Comparison of ENCODE assay signal across 8 cellular contexts in the genomic region with DNA sequence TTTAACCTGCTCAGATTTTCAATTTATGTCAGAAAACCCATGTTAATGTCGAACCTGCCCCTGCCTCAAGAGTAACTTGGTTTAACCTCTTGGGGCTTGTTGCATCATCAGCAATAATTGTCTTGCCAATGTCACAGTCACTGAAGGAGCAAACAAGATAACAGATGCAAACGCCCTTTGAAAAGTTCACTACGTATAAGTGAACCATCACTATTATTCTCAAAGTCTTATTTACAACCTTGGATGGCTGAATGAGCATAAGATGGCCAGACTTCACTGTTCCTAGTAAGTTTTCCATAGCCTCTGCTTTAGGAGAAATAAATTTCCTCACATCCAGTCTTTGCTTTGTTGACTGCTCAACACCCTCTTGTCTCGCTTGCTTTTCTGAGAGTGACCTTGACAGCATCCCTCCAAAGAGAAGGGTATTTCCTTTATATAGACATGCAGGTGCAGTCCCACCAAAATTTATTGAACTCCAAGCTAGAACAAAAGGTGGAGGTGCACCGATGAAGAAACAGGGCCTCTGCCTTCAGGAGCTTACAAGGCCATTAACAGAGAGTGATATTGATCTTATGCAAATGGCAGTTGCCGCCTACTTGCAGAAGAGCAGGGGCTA. TPM values are rescaled to one million over a fixed set of nuclear protein-coding genes. Genes with fewer than 3 reads are reported as not detected.
A peak's percentile ranks its signal among the peaks of the same experiment; 100 is the strongest.
DNase-seq lines count a peak whose midpoint lies in the region; ATAC-seq and TF ChIP-seq lines count a peak whose summit lies in the region.

No MANE protein-coding gene starts in this region.

- TF ChIP-seq CTCF in AG04449 (IDR thresholded peaks at IDR 0.05; ENCODE audit: insufficient read depth, low read length, missing control alignments) = no peak
- no peak for TF ChIP-seq CTCF in HFFc6 (IDR thresholded peaks at IDR 0.05)
- TF ChIP-seq CTCF in mammary epithelial cell (conservative IDR thresholded peaks at IDR 0.05 in 1 of 2, IDR thresholded peaks at IDR 0.05 in 1 of 2; ENCODE audit: extremely low read depth in 1 of 2, insufficient read depth in 1 of 2, low read depth in 1 of 2, low read length in 2 of 2) = no peak
- TF ChIP-seq CTCF in omental fat pad (IDR thresholded peaks at IDR 0.05) = no peak

- BruUV-seq in mammary epithelial cell (replicated peaks; lab: Mats Ljungman, UMichigan) = no TSS peak

- POLR2A ChIA-PET in AG04449 (lab: Yijun Ruan, JAX) = interaction anchor here (0.5 to 1.7 kb wide), 6 partner anchors 14 to 683 kb away, joined by 3 to 9 read pairs (median 3); partner anchors contain the start of genes PPM1J and SLC16A1

- H3K4me1 Mint-ChIP-seq in HFFc6 (ENCODE audit: low read depth) = peaks cover 22% of the 10 kb centered on the region

- H2AFZ ChIP-seq in mammary epithelial cell (ENCODE audit: low read depth, low read length) = peak overlapping the region; percentile 95

- H3K27me3 ChIP-seq in mammary epithelial cell (ENCODE audit: insufficient read depth, low read length) = no peaks in the 10 kb centered on the region
- no peaks in the 10 kb centered on the region for H3K27me3 ChIP-seq in mucosa of rectum (ENCODE audit: control insufficient read depth in 2 of 2, insufficient read depth in 2 of 2, low read length in 2 of 2)

- H3K27ac ChIP-seq in mammary epithelial cell (ENCODE audit: insufficient read depth, low read depth, low read length) (no peak overlapping the region), mucosa of rectum (ENCODE audit: low read depth in 2 of 2, low read length in 2 of 2) (peak overlapping the region; percentile 95)

- H3K79me2 ChIP-seq in mammary epithelial cell (ENCODE audit: insufficient read depth, low read length) = peaks cover 42% of the 10 kb centered on the region

- H3K9me3 Mint-ChIP-seq in HFFc6 = no peaks in the 10 kb centered on the region

- H3K4me3 ChIP-seq in AG04449 (ENCODE audit: low read depth, low read length) = peak overlapping the region; percentile 99
- peak overlapping the region; percentile 65 to 92 (median 86) for H3K4me3 ChIP-seq in mammary epithelial cell (replicated peaks in 1 of 3; ENCODE audit: insufficient read depth in 1 of 3, low read depth in 2 of 3, low read length in 3 of 3)
- peak overlapping the region; percentile 97 to 99 for H3K4me3 ChIP-seq in mucosa of rectum (ENCODE audit: low read length in 2 of 2)

- CTCF ChIA-PET in AG04449 (lab: Yijun Ruan, JAX) = interaction anchor here (0.6 to 5.3 kb wide), 98 partner anchors 8 to 841 kb away, joined by 3 to 155 read pairs (median 4); partner anchors contain the start of genes PPM1J, RHOC and SLC16A1
- CTCF ChIA-PET in mammary epithelial cell (lab: Charles Lee; ENCODE audit: low non-redundant PET) = interaction anchor here (0.5 to 1.6 kb wide), 9 partner anchors 20 to 357 kb away, joined by 3 to 8 read pairs (median 6); partner anchors contain the start of gene PPM1J

- intact Hi-C loops in mammary epithelial cell (cut with micrococcal nuclease) = loop anchor here (2.0 to 5.0 kb wide), 5 partner anchors 115 to 605 kb away; partner anchors contain the start of gene SLC16A1

- ATAC-seq in omental fat pad (ENCODE audit: low FRiP score) = no peak

- peak overlapping the region; percentile 98 for H3K27ac Mint-ChIP-seq in HFFc6

- peak overlapping the region; percentile 99 for H3K4me3 Mint-ChIP-seq in HFFc6

- H3K4me2 ChIP-seq in mammary epithelial cell (ENCODE audit: insufficient read depth, low read depth, low read length) = peak overlapping the region; percentile 69

- H3K36me3 ChIP-seq in mammary epithelial cell (ENCODE audit: insufficient read depth, low read length) (peaks cover 4% of the 10 kb centered on the region), mucosa of rectum (ENCODE audit: control insufficient read depth in 2 of 2, insufficient read depth in 2 of 2, low read length in 2 of 2) (no peaks in the 10 kb centered on the region)

- H3K36me3 Mint-ChIP-seq in HFFc6 (ENCODE audit: low read depth) = peaks cover 11% of the 10 kb centered on the region

- no peaks in the 10 kb centered on the region; the same call in 1 of the 2 replicates for H3K27me3 Mint-ChIP-seq in HFFc6 (ENCODE audit: insufficient read depth)

- dilution Hi-C loops in mammary epithelial cell (cut with HindIII; ENCODE audit: low sequenced_read_pairs) = no loop called here

- peaks cover 2% of the 10 kb centered on the region for H4K20me1 ChIP-seq in mammary epithelial cell (ENCODE audit: insufficient read depth, low read length)

- WGBS in mammary epithelial cell (ENCODE audit: low coverage, missing lambda C conversion rate) = 65% methylated on average over 6 of the region's 6 CpGs

- H3K9me3 ChIP-seq in mammary epithelial cell (replicated peaks; ENCODE audit: insufficient read depth, low read length) (no peaks in the 10 kb centered on the region), mucosa of rectum (ENCODE audit: control insufficient read depth in 2 of 2, low read length in 2 of 2) (no peaks in the 10 kb centered on the region)

- H3K4me1 ChIP-seq in mammary epithelial cell (ENCODE audit: insufficient read depth, low read length) (peaks cover 11% of the 10 kb centered on the region), mucosa of rectum (ENCODE audit: control insufficient read depth in 2 of 2, insufficient read depth in 2 of 2, low read length in 2 of 2) (peaks cover 16 to 17% of the 10 kb centered on the region in 2 donors)

- no peak for DNase-seq in AG04449 (ENCODE audit: low read depth, low spot score)
- no peak for DNase-seq in HFFc6
- no peak for DNase-seq in mammary epithelial cell
- DNase-seq in T1000 (lab: John Stamatoyannopoulos, UW) = no peak
- DNase-seq in omental fat pad (ENCODE audit: low spot score) = no peak
- no peak for DNase-seq in AG20443 (ENCODE audit: low spot score)
- DNase-seq in GM03348 (ENCODE audit: low spot score) = no peak

- no peak overlapping the region for H3K9ac ChIP-seq in mammary epithelial cell (ENCODE audit: insufficient read depth, low read length)
- H3K9ac ChIP-seq in mucosa of rectum (ENCODE audit: low read depth in 1 of 2, low read length in 2 of 2) = peak overlapping the region; percentile 32 to 69

- in situ Hi-C loops in mammary epithelial cell (cut with MboI; ENCODE audit: low sequenced_read_pairs in 2 of 2) = loop anchor here in 1 of 2 donors (10.0 kb wide), 2 partner anchors 187 to 347 kb away; no protein-coding TSS in a partner anchor

RNA-seq across cellular contexts. Expression of gene LRIG2, which starts 0.7 kb away (rescaled TPM):
- 1 to 10 TPM; 5.6 to 8.5 (median 7.4) TPM for total RNA-seq in HFFc6 (2021; fragmentation: NEBNext Ultra II Directional; extraction: Animal tissue kit (Norgen Biotek cat#: 25700))
- total RNA-seq in mammary epithelial cell (10 to 100 TPM; 11.6 to 17.3 TPM), omental fat pad (10 to 100 TPM; 11.9 to 24.6 (median 16.1) TPM)
- polyA plus RNA-seq in mammary epithelial cell = 4.6 TPM
- polyA minus RNA-seq in mammary epithelial cell = 7.1 TPM
